1 cellular context compared by ENCODE assay signal in the genomic region with DNA sequence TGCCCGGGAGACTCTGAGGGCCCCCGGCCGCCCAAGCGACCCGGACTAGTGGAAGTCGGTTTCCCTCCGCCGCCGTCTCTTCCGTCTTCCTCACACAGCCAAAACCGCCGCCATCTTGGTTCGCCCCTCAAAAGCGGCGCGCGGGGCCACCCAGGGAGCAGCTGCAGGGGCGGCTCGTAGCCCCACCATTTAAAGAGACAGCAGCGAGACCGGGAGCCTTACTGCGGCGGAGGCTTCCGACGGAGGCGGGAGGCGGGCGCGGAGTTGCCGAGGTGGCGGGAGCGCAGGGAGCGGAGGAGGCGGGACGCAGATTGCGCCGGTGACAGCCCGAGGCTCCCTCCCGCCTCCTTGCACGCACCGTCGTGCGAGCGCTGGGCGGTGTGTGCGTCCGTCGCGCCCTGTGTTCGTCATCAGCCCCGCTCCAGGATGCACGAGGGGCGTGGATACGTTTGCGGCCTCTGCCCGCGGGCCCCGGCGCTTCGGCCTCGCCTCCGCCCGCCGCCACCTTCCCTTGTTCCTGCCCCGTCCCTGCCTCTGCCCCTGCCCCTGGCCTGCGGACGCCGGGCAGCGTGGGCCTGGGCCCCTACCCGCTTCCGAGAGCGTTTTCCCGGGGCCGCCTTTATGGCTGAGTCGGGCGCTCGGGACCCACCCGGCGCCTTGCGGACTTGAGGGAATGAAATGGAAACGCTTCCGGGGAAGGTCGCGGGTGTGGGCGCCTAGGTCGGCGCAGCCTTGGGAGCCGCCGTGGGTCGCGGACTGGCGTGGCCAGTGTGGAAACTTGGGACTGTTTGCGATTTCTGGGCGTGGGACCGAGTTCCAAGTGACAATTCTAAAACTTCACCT.
TF ChIP-seq lines count a peak whose summit lies in the region.

PPP4R3A (minus strand) TSS at position 140 of the 843 bp plus-strand sequence. CDS start 663 bp downstream, outside the sequence.

TF ChIP-seq in K562, 482 proteins besides CTCF, POLR2A, EP300 and RAD21 (continued from another document and continues in another):
- TF ChIP-seq, protein P1, sequence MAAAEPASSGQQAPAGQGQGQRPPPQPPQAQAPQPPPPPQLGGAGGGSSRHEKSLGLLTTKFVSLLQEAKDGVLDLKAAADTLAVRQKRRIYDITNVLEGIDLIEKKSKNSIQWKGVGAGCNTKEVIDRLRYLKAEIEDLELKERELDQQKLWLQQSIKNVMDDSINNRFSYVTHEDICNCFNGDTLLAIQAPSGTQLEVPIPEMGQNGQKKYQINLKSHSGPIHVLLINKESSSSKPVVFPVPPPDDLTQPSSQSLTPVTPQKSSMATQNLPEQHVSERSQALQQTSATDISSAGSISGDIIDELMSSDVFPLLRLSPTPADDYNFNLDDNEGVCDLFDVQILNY (CRISPR knock-in tag; IDR thresholded peaks at IDR 0.05): no peak; the same call in 1 of the 2 replicates
- TF ChIP-seq ZBTB33 (CRISPR knock-in tag; IDR thresholded peaks at IDR 0.05) (no peak), ZNF133 (CRISPR knock-in tag; IDR thresholded peaks at IDR 0.05) (no peak), KHSRP (IDR thresholded peaks at IDR 0.05) (peak; percentile 58; the same call in 1 of the 2 replicates), ZNF23 (CRISPR knock-in tag; IDR thresholded peaks at IDR 0.05) (peak; percentile 86; the same call in 1 of the 2 replicates), IRF2 (CRISPR knock-in tag; IDR thresholded peaks at IDR 0.05) (no peak), RFX5 (IDR thresholded peaks at IDR 0.05; ENCODE audit: low read depth, low read length) (no peak), ZNF76 (CRISPR knock-in tag; IDR thresholded peaks at IDR 0.05; ENCODE audit: borderline replicate concordance) (no peak), MCM2 (IDR thresholded peaks at IDR 0.05; ENCODE audit: low read depth) (no peak), ZNF12 (CRISPR knock-in tag; IDR thresholded peaks at IDR 0.05) (no peak), HDAC2 (IDR thresholded peaks at IDR 0.05) (no peak), RBM25 (IDR thresholded peaks at IDR 0.05; ENCODE audit: low read depth, low read length, severe bottlenecking) (peak; percentile 14), ZNF311 (CRISPR knock-in tag; IDR thresholded peaks at IDR 0.05) (no peak), ZNF41 (CRISPR knock-in tag; conservative IDR thresholded peaks at IDR 0.05) (no peak; the same call in 1 of the 2 replicates), ZNF174 (CRISPR knock-in tag; IDR thresholded peaks at IDR 0.05) (no peak), NCOA1 (IDR thresholded peaks at IDR 0.05; ENCODE audit: low read depth) (no peak), RNF219 (CRISPR knock-in tag; IDR thresholded peaks at IDR 0.05) (no peak), THRB (CRISPR knock-in tag; conservative IDR thresholded peaks at IDR 0.05) (no peak), ESRRA (IDR thresholded peaks at IDR 0.05; ENCODE audit: borderline replicate concordance, low read depth) (no peak; the same call in 1 of the 2 replicates), ZNF785 (CRISPR knock-in tag; IDR thresholded peaks at IDR 0.05) (no peak), MAFG (tag; conservative IDR thresholded peaks at IDR 0.05) (no peak), MXD1 (CRISPR knock-in tag; IDR thresholded peaks at IDR 0.05; ENCODE audit: borderline replicate concordance, poor library complexity, severe bottlenecking) (no peak), TFAM (CRISPR knock-in tag; conservative IDR thresholded peaks at IDR 0.05) (no peak), RUNX1 (IDR thresholded peaks at IDR 0.05; ENCODE audit: low read depth) (no peak), SRSF3 (IDR thresholded peaks at IDR 0.05; ENCODE audit: insufficient read depth, low read length) (no peak), FOXM1 (IDR thresholded peaks at IDR 0.05; ENCODE audit: low read depth) (peak; percentile 28; the same call in 1 of the 2 replicates), FOXM1 (CRISPR knock-in tag; IDR thresholded peaks at IDR 0.05; ENCODE audit: low read depth) (no peak)
- TF ChIP-seq, protein P2, sequence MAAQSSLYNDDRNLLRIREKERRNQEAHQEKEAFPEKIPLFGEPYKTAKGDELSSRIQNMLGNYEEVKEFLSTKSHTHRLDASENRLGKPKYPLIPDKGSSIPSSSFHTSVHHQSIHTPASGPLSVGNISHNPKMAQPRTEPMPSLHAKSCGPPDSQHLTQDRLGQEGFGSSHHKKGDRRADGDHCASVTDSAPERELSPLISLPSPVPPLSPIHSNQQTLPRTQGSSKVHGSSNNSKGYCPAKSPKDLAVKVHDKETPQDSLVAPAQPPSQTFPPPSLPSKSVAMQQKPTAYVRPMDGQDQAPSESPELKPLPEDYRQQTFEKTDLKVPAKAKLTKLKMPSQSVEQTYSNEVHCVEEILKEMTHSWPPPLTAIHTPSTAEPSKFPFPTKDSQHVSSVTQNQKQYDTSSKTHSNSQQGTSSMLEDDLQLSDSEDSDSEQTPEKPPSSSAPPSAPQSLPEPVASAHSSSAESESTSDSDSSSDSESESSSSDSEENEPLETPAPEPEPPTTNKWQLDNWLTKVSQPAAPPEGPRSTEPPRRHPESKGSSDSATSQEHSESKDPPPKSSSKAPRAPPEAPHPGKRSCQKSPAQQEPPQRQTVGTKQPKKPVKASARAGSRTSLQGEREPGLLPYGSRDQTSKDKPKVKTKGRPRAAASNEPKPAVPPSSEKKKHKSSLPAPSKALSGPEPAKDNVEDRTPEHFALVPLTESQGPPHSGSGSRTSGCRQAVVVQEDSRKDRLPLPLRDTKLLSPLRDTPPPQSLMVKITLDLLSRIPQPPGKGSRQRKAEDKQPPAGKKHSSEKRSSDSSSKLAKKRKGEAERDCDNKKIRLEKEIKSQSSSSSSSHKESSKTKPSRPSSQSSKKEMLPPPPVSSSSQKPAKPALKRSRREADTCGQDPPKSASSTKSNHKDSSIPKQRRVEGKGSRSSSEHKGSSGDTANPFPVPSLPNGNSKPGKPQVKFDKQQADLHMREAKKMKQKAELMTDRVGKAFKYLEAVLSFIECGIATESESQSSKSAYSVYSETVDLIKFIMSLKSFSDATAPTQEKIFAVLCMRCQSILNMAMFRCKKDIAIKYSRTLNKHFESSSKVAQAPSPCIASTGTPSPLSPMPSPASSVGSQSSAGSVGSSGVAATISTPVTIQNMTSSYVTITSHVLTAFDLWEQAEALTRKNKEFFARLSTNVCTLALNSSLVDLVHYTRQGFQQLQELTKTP (IDR thresholded peaks at IDR 0.05; ENCODE audit: low read depth in 1 of 2, partially characterized antibody in 2 of 2): peak in 1 of 2 experiments; percentile 19
- TF ChIP-seq, protein P3, sequence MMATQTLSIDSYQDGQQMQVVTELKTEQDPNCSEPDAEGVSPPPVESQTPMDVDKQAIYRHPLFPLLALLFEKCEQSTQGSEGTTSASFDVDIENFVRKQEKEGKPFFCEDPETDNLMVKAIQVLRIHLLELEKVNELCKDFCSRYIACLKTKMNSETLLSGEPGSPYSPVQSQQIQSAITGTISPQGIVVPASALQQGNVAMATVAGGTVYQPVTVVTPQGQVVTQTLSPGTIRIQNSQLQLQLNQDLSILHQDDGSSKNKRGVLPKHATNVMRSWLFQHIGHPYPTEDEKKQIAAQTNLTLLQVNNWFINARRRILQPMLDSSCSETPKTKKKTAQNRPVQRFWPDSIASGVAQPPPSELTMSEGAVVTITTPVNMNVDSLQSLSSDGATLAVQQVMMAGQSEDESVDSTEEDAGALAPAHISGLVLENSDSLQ (IDR thresholded peaks at IDR 0.05): peak; percentile 64
- TF ChIP-seq, protein P4, sequence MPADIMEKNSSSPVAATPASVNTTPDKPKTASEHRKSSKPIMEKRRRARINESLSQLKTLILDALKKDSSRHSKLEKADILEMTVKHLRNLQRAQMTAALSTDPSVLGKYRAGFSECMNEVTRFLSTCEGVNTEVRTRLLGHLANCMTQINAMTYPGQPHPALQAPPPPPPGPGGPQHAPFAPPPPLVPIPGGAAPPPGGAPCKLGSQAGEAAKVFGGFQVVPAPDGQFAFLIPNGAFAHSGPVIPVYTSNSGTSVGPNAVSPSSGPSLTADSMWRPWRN (IDR thresholded peaks at IDR 0.05; ENCODE audit: low read depth): no peak
- TF ChIP-seq, protein P5, sequence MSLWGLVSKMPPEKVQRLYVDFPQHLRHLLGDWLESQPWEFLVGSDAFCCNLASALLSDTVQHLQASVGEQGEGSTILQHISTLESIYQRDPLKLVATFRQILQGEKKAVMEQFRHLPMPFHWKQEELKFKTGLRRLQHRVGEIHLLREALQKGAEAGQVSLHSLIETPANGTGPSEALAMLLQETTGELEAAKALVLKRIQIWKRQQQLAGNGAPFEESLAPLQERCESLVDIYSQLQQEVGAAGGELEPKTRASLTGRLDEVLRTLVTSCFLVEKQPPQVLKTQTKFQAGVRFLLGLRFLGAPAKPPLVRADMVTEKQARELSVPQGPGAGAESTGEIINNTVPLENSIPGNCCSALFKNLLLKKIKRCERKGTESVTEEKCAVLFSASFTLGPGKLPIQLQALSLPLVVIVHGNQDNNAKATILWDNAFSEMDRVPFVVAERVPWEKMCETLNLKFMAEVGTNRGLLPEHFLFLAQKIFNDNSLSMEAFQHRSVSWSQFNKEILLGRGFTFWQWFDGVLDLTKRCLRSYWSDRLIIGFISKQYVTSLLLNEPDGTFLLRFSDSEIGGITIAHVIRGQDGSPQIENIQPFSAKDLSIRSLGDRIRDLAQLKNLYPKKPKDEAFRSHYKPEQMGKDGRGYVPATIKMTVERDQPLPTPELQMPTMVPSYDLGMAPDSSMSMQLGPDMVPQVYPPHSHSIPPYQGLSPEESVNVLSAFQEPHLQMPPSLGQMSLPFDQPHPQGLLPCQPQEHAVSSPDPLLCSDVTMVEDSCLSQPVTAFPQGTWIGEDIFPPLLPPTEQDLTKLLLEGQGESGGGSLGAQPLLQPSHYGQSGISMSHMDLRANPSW (CRISPR knock-in tag; IDR thresholded peaks at IDR 0.05): no peak
- TF ChIP-seq, protein P6, sequence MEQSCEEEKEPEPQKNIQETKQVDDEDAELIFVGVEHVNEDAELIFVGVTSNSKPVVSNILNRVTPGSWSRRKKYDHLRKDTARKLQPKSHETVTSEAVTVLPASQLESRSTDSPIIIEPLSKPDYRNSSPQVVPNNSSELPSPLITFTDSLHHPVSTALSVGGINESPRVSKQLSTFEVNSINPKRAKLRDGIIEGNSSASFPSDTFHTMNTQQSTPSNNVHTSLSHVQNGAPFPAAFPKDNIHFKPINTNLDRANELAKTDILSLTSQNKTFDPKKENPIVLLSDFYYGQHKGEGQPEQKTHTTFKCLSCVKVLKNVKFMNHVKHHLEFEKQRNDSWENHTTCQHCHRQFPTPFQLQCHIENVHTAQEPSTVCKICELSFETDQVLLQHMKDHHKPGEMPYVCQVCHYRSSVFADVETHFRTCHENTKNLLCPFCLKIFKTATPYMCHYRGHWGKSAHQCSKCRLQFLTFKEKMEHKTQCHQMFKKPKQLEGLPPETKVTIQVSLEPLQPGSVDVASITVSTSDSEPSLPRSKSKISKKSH (CRISPR knock-in tag; IDR thresholded peaks at IDR 0.05): no peak
- TF ChIP-seq, protein P7, sequence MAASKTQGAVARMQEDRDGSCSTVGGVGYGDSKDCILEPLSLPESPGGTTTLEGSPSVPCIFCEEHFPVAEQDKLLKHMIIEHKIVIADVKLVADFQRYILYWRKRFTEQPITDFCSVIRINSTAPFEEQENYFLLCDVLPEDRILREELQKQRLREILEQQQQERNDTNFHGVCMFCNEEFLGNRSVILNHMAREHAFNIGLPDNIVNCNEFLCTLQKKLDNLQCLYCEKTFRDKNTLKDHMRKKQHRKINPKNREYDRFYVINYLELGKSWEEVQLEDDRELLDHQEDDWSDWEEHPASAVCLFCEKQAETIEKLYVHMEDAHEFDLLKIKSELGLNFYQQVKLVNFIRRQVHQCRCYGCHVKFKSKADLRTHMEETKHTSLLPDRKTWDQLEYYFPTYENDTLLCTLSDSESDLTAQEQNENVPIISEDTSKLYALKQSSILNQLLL (CRISPR knock-in tag; IDR thresholded peaks at IDR 0.05; ENCODE audit: borderline replicate concordance): no peak
- TF ChIP-seq, protein P8, sequence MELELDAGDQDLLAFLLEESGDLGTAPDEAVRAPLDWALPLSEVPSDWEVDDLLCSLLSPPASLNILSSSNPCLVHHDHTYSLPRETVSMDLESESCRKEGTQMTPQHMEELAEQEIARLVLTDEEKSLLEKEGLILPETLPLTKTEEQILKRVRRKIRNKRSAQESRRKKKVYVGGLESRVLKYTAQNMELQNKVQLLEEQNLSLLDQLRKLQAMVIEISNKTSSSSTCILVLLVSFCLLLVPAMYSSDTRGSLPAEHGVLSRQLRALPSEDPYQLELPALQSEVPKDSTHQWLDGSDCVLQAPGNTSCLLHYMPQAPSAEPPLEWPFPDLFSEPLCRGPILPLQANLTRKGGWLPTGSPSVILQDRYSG (tag; conservative IDR thresholded peaks at IDR 0.05; ENCODE audit: low read depth): no peak
